ENCODE assay signal across 1 cellular context in genomic region chr12:122862110-122862634, GRCh38.
TF ChIP-seq lines count a peak whose summit lies in the region.

No MANE protein-coding gene starts in this region.

TF ChIP-seq in K562, 482 proteins besides CTCF, POLR2A, EP300 and RAD21 (continued from another document):
- TF ChIP-seq NCOR1 (IDR thresholded peaks at IDR 0.05) (no peak), MYBL2 (IDR thresholded peaks at IDR 0.05; ENCODE audit: low read depth) (no peak), MYBL2 (CRISPR knock-in tag; IDR thresholded peaks at IDR 0.05; ENCODE audit: borderline replicate concordance) (no peak), ZNF175 (CRISPR knock-in tag; IDR thresholded peaks at IDR 0.05; ENCODE audit: low read depth) (no peak), RBM25 (IDR thresholded peaks at IDR 0.05; ENCODE audit: low read depth, low read length, severe bottlenecking) (no peak), ARID1B (IDR thresholded peaks at IDR 0.05) (no peak), POLR2G (IDR thresholded peaks at IDR 0.05; ENCODE audit: low read depth, low read length) (peak; percentile 5), POLR2AphosphoS2 (IDR thresholded peaks at IDR 0.05; ENCODE audit: low read length) (peak; percentile 12; the same call in 1 of the 2 replicates), ZBTB33 (CRISPR knock-in tag; IDR thresholded peaks at IDR 0.05) (peak; percentile 23; the same call in 1 of the 2 replicates), USF1 (CRISPR knock-in tag; IDR thresholded peaks at IDR 0.05) (no peak), ZKSCAN3 (CRISPR knock-in tag; IDR thresholded peaks at IDR 0.05) (no peak), STAT5A (IDR thresholded peaks at IDR 0.05; ENCODE audit: borderline replicate concordance, low read length) (no peak), ZNF551 (CRISPR knock-in tag; IDR thresholded peaks at IDR 0.05) (no peak), ETS1 (conservative IDR thresholded peaks at IDR 0.05; ENCODE audit: control insufficient read depth, low read depth, low read length) (no peak)
TF ChIP-seq in K562: peak in this region for 3.
